ENCODE assay signal across 1 cellular context in the genomic region with DNA sequence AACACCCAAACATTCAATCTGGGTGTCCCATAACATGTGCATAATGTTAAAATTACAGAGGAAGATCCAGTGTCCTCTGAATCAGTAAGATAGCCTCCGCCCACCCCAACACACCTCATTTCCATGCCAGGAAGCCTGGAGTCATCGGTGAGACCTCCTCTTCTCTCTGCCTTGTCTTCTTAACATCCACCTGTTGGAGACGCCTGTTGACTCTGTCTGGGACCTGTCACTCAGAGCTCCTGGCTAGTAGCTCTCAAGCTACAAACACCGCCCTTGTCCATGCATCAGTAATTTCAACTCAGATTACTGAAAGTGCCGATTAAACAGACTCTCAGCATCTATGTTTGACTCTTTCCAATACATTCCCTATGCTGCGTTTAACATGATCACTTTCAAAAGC.
TF ChIP-seq lines count a peak whose summit lies in the region.

No MANE protein-coding gene starts in this region.

TF ChIP-seq in IMR-90, 13 proteins besides CTCF, POLR2A, EP300 and RAD21 (continued from another document):
- TF ChIP-seq FOS (IDR thresholded peaks at IDR 0.05; ENCODE audit: low read depth, low read length) (no peak), CHD1 (IDR thresholded peaks at IDR 0.05; ENCODE audit: low read depth, low read length) (no peak)
